Comparison of ENCODE assay signal across 16 cellular contexts in genomic region chr9:68640421-68641089, GRCh38.
DNase-seq lines count a peak whose midpoint lies in the region; ATAC-seq lines count a peak whose summit lies in the region.
"Had no signal": no experiment of that assay in that cellular context is flagged by ENCODE, and none has a peak within 500 bp of the region (broad histone marks: within the 10 kb centered on the region; RNA-seq: fewer than 3 reads in every experiment).

No MANE protein-coding gene starts in this region.

- no peaks in the 10 kb centered on the region for H4K20me1 ChIP-seq in Karpas-422 (ENCODE audit: insufficient read depth, low read depth, low read length)

- no peaks in the 10 kb centered on the region for H3K27me3 ChIP-seq in Karpas-422 (ENCODE audit: low read length)
- H3K27me3 ChIP-seq: MG63, thyroid gland had no signal

- peak overlapping the region; percentile 39 for H3K4me3 ChIP-seq in Karpas-422 (ENCODE audit: low read length)
- H3K4me3 ChIP-seq: lung, MG63, skin epidermis, thyroid gland had no signal

- H3K79me2 ChIP-seq in Karpas-422 (ENCODE audit: low read length) = no peaks in the 10 kb centered on the region

- H3K36me3 ChIP-seq in Karpas-422 (ENCODE audit: insufficient read depth, low read length) = no peaks in the 10 kb centered on the region
- H3K36me3 ChIP-seq: MG63, thyroid gland had no signal

- peaks cover 53 to 90% of the 10 kb centered on the region in 2 donors for H3K4me1 Mint-ChIP-seq in stimulated activated naive B cell treated with anti-CD40 and anti-IgM and Interleukin-4, amounts not matched to agents 10 μg/mL and 1 μg/mL and 100 μg/mL, for 72 hours

- H2AFZ ChIP-seq in Karpas-422 (ENCODE audit: low read length) = peak overlapping the region; percentile 31; the same call in 1 of the 2 replicates

- H3K36me3 Mint-ChIP-seq in stimulated activated naive B cell treated with anti-CD40 and anti-IgM and Interleukin-4, amounts not matched to agents 10 μg/mL and 1 μg/mL and 100 μg/mL, for 72 hours = no peaks in the 10 kb centered on the region

- DNase-seq in Karpas-422 (peak; percentile 82), NCI-H1436 treated with DMSO at 0.1 percent for 48 hours (lab: John Stamatoyannopoulos, UW) (no peak), NOMO-1 treated with dmso at 0.1 percent for 144 hours (lab: John Stamatoyannopoulos, UW; ENCODE audit: unreplicated experiment) (no peak), iPS-NIHi11 (ENCODE audit: low spot score) (no peak)
- DNase-seq in stimulated activated naive B cell treated with anti-CD40 and anti-IgM and Interleukin-4, amounts not matched to agents 10 μg/mL and 1 μg/mL and 100 μg/mL, for 72 hours = peak; percentile 57
- DNase-seq: activated T-cell treated with anti-CD3 and anti-CD28 coated beads, Interleukin-2, amount 50 U/mL, for 24 hours; COR-L47; cortex of kidney; GF-D8; MG63; T-helper 1 cell; thyroid gland had no signal

- H3K4me3 Mint-ChIP-seq in stimulated activated naive B cell treated with anti-CD40 and anti-IgM and Interleukin-4, amounts not matched to agents 10 μg/mL and 1 μg/mL and 100 μg/mL, for 72 hours = peak overlapping the region; percentile 8 to 79
- H3K4me3 Mint-ChIP-seq: activated T-cell treated with anti-CD3 and anti-CD28 coated beads, Interleukin-2, amount 50 U/mL, for 24 hours had no signal

- peaks cover 65% of the 10 kb centered on the region for H3K4me1 ChIP-seq in Karpas-422 (ENCODE audit: low read length)
- H3K4me1 ChIP-seq: thyroid gland had no signal

- H3K27ac Mint-ChIP-seq in stimulated activated naive B cell treated with anti-CD40 and anti-IgM and Interleukin-4, amounts not matched to agents 10 μg/mL and 1 μg/mL and 100 μg/mL, for 72 hours = peak overlapping the region; percentile 98
- H3K27ac Mint-ChIP-seq: activated T-cell treated with anti-CD3 and anti-CD28 coated beads, Interleukin-2, amount 50 U/mL, for 24 hours had no signal

- peak overlapping the region; percentile 34 for H3K9ac ChIP-seq in Karpas-422 (ENCODE audit: low read length)

- peak overlapping the region; percentile 90 for H3K27ac ChIP-seq in Karpas-422 (ENCODE audit: low read length)
- H3K27ac ChIP-seq: thyroid gland had no signal

- H3K9me2 ChIP-seq in Karpas-422 (replicated peaks; ENCODE audit: insufficient read depth, low read length) = no peaks in the 10 kb centered on the region

- no peaks in the 10 kb centered on the region for H3K9me3 ChIP-seq in Karpas-422 (ENCODE audit: low read length)
- H3K9me3 ChIP-seq: MG63, thyroid gland had no signal

- no peaks in the 10 kb centered on the region for H3K27me3 Mint-ChIP-seq in stimulated activated naive B cell treated with anti-CD40 and anti-IgM and Interleukin-4, amounts not matched to agents 10 μg/mL and 1 μg/mL and 100 μg/mL, for 72 hours

- H3K4me2 ChIP-seq in Karpas-422 (ENCODE audit: low read depth, low read length, poor library complexity, severe bottlenecking) = peak overlapping the region; percentile 52

- ATAC-seq in GM18909 (IDR thresholded peaks at IDR 0.05; ENCODE audit: poor library complexity, unreplicated experiment) = peak; percentile 35
- ATAC-seq in HG02642 (IDR thresholded peaks at IDR 0.05; ENCODE audit: poor library complexity, unreplicated experiment) = peak; percentile 34
- ATAC-seq in stimulated activated naive B cell treated with anti-CD40 and anti-IgM and Interleukin-4, amounts not matched to agents 10 μg/mL and 1 μg/mL and 100 μg/mL, for 72 hours (replicated peaks) = peak; percentile 57 to 62

- peaks cover 0 to 1% of the 10 kb centered on the region in 2 donors for H3K9me3 Mint-ChIP-seq in stimulated activated naive B cell treated with anti-CD40 and anti-IgM and Interleukin-4, amounts not matched to agents 10 μg/mL and 1 μg/mL and 100 μg/mL, for 72 hours
- H3K9me3 Mint-ChIP-seq: activated T-cell treated with anti-CD3 and anti-CD28 coated beads, Interleukin-2, amount 50 U/mL, for 24 hours had no signal

Comparison
In these comparisons a context has a peak if more than half of its experiments do, and no peak if none do; other contexts are left out.
1. DNase-seq: peak in Karpas-422 (single experiment) and stimulated activated naive B cell treated with anti-CD40 and anti-IgM and Interleukin-4, amounts not matched to agents 10 μg/mL and 1 μg/mL and 100 μg/mL, for 72 hours (single experiment); none in NCI-H1436 treated with DMSO at 0.1 percent for 48 hours (single experiment), NOMO-1 treated with dmso at 0.1 percent for 144 hours (single experiment) and iPS-NIHi11 (single experiment).
2. Peak in every context shown above with its lines, with median percentiles within 50 percentile points of each other: ATAC-seq.